ENCODE assay signal across 1 cellular context in the genomic region with DNA sequence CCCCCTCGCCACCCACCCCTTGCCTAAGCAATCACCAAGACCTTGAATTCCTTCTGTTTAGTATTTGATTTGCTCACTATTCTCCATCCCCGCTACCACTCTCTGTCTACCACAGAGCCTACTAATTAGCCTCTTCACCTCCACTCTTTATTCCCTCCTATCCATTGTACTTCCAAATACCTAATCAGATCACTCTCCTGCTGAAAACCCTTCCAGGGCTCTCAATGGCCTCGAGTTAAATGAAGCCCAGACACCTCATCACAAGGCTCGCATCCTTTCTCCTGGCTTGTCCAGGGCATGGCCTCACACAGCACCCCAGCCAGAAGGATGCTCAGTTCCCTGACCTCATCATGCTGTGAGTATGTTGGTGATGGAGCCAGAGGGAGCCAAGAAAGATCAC.
TF ChIP-seq lines count a peak whose summit lies in the region.

No MANE protein-coding gene starts in this region.

TF ChIP-seq in H1, 55 proteins besides CTCF, POLR2A, EP300 and RAD21 (continued from another document):
- TF ChIP-seq, protein P1, sequence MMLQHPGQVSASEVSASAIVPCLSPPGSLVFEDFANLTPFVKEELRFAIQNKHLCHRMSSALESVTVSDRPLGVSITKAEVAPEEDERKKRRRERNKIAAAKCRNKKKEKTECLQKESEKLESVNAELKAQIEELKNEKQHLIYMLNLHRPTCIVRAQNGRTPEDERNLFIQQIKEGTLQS (IDR thresholded peaks at IDR 0.05; ENCODE audit: insufficient read depth, low read depth, low read length), result no peak
- TF ChIP-seq POU5F1 (IDR thresholded peaks at IDR 0.05; ENCODE audit: low read depth, low read length) (no peak), KDM1A (IDR thresholded peaks at IDR 0.05; ENCODE audit: borderline replicate concordance, low read length) (no peak)
